Comparison of ENCODE assay signal across 26 cellular contexts in the genomic region with DNA sequence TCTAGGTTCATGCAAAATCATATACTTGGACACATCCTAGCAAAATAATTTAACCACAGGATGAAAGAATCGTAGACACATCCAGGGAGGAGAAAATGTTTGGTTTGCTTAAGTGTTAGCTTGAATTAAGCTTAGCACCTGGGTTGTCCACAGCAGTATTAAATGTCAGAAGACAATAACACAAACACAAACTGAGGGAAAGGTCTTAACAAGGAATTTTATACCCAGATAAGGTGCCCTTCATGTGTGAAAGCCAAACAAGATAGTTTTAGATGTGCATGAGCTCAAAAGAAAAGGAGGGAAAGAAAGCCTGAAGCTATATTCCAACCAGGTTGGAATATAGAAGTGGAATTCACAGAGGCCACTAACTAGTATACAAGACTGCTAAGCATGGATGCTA.
"Had no signal": no experiment of that assay in that cellular context is flagged by ENCODE, and none has a peak within 500 bp of the region (broad histone marks: within the 10 kb centered on the region; RNA-seq: fewer than 3 reads in every experiment).

No MANE protein-coding gene starts in this region.

- H3K27ac Mint-ChIP-seq: effector memory CD8-positive, alpha-beta T cell; endodermal cell; mesothelial cell of epicardium had no signal

- H3K27me3 Mint-ChIP-seq: effector memory CD8-positive, alpha-beta T cell; naive B cell had no signal

- H3K36me3 ChIP-seq: gastrocnemius medialis, left lung, lower lobe of right lung had no signal

- H3K4me3 Mint-ChIP-seq: effector memory CD8-positive, alpha-beta T cell; endodermal cell; mesothelial cell of epicardium; naive B cell had no signal

- H3K4me1 Mint-ChIP-seq: mesothelial cell of epicardium had no signal

- H3K4me3 ChIP-seq: coronary artery, esophagus squamous epithelium, gastrocnemius medialis, heart right ventricle, left lung, lower lobe of right lung, mucosa of descending colon had no signal

- H3K9me3 ChIP-seq: esophagus squamous epithelium, gastrocnemius medialis, left lung, lower lobe of right lung, mucosa of descending colon had no signal

- ATAC-seq: effector memory CD8-positive, alpha-beta T cell; gastrocnemius medialis; left ventricle myocardium superior; lower lobe of right lung; mucosa of descending colon had no signal

- DNase-seq: dermis blood vessel endothelial cell; effector CD8-positive, alpha-beta T cell; effector memory CD8-positive, alpha-beta T cell; endodermal cell; erythroblast; esophagus squamous epithelium; foreskin fibroblast; foreskin melanocyte; gastrocnemius medialis; glutamatergic neuron; head of caudate nucleus; heart right ventricle; hippocampal formation; left cardiac atrium; left lung; left ventricle myocardium superior; lower lobe of right lung; mesenchymal stem cell; mucosa of descending colon; naive B cell had no signal

- H3K27me3 ChIP-seq: esophagus squamous epithelium, gastrocnemius medialis, heart right ventricle, left lung had no signal

- FAIRE-seq: colon, endometrium, islet of Langerhans, keratinocyte had no signal

- H3K9me3 Mint-ChIP-seq: effector memory CD8-positive, alpha-beta T cell; endodermal cell had no signal
